8 cellular contexts compared by ENCODE assay signal in the genomic region with DNA sequence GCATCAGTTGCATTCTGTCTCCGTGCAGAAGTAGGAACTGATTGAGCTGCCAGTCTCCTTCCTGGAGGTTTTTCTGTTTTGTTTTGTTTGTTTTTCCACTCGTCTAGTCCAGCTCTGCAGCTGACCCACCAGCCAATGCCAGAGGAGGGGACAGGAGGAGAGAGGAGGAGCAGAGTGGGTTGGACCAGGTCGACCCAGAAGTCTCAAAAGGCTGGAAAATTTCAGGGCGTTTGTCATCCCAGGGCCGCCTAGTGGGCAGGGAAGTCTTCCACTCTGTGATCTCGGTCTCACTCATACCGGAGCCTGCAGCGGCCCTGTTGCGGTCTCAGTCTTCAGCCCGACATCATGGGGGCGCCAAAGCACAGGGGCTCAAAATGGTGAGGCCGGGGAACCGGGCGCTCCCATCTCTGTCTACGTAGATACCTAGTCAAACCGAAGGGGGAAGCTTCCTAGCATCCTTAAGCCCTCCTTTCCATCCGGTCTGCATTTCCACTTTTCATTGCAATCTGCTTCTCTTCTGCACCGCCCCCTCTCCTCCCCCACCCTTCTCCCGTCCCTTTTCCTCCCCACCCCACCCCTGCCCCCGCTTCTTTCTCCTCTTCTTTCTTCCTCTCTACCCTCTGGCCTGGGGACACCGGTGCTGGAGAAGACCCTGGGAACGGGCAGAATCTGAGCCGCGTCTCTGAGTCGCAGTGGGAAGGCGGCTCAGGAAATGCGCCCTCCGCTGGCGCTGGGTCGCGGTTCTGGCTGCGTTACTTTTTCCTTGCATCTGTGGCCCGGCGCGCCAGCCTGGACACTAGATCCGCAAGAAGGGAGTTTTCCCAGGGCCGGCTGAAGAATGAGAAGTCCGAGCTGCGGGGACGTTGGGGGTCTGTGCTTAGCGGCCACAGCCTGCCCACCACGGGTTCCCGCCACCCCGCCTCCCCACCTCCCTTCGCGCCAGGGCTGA. TPM values are rescaled to one million over a fixed set of nuclear protein-coding genes. Genes with fewer than 3 reads are reported as not detected.
DNase-seq lines count a peak whose midpoint lies in the region; ATAC-seq, FAIRE-seq and TF ChIP-seq lines count a peak whose summit lies in the region.

No MANE protein-coding gene starts in this region.

- peak; percentile 49 to 62 for ATAC-seq in activated T-cell treated with anti-CD3 and anti-CD28 coated beads, Interleukin-2, amount 50 U/mL, for 4 hours
- ATAC-seq in naive thymus-derived CD8-positive, alpha-beta T cell, result peak; percentile 52 to 59
- no peak for ATAC-seq in HG03175 (IDR thresholded peaks at IDR 0.05; ENCODE audit: unreplicated experiment)

- H3K36me3 Mint-ChIP-seq in activated T-cell treated with anti-CD3 and anti-CD28 coated beads, Interleukin-2, amount 50 U/mL, for 4 hours (ENCODE audit: insufficient read depth), result no peaks in the 10 kb centered on the region
- H3K36me3 Mint-ChIP-seq in naive thymus-derived CD8-positive, alpha-beta T cell, result peaks cover 0 to 4% (median 0%) of the 10 kb centered on the region in 3 donors

- POLR2A ChIA-PET in naive thymus-derived CD8-positive, alpha-beta T cell (lab: Charles Lee), result no interaction called here

- no peaks in the 10 kb centered on the region for H3K36me3 ChIP-seq in bronchial epithelial cell (ENCODE audit: control insufficient read depth, insufficient read depth, low read length)

- H3K27ac Mint-ChIP-seq in naive thymus-derived CD8-positive, alpha-beta T cell, result no peak overlapping the region

- FAIRE-seq in bronchial epithelial cell (lab: Jason Lieb, UNC), result no peak

- DNase-seq in activated T-cell treated with anti-CD3 and anti-CD28 coated beads, Interleukin-2, amount 50 U/mL, for 4 hours, result no peak
- DNase-seq in activated T-cell treated with anti-CD3 and anti-CD28 coated beads for 4 hours (no peak), NCI-H1930 (lab: John Stamatoyannopoulos, UW) (peak; percentile 70 to 73), bronchial epithelial cell (ENCODE audit: low read depth) (peak; percentile 13), occipital lobe (lab: John Stamatoyannopoulos, UW) (no peak), SW 1271 (lab: John Stamatoyannopoulos, UW) (no peak)
- DNase-seq in naive thymus-derived CD8-positive, alpha-beta T cell, result peak in 1 of 10 donors; percentile 60

- no peaks in the 10 kb centered on the region for H3K9me3 Mint-ChIP-seq in activated T-cell treated with anti-CD3 and anti-CD28 coated beads, Interleukin-2, amount 50 U/mL, for 4 hours
- H3K9me3 Mint-ChIP-seq in naive thymus-derived CD8-positive, alpha-beta T cell, result no peaks in the 10 kb centered on the region

- H3K4me3 ChIP-seq in bronchial epithelial cell (ENCODE audit: low read depth, low read length), result no peak overlapping the region

- TF ChIP-seq CTCF in bronchial epithelial cell (IDR thresholded peaks at IDR 0.05; ENCODE audit: insufficient read depth, low read length, severe bottlenecking), result peak; percentile 44

- peak overlapping the region; percentile 65 for H3K4me3 Mint-ChIP-seq in activated T-cell treated with anti-CD3 and anti-CD28 coated beads, Interleukin-2, amount 50 U/mL, for 4 hours
- peak overlapping the region in 9 of 10 donors; percentile 36 to 82 (median 76) for H3K4me3 Mint-ChIP-seq in naive thymus-derived CD8-positive, alpha-beta T cell

- peaks cover 23% of the 10 kb centered on the region for H3K4me1 Mint-ChIP-seq in activated T-cell treated with anti-CD3 and anti-CD28 coated beads, Interleukin-2, amount 50 U/mL, for 4 hours (ENCODE audit: low read depth)
- peaks cover 11 to 32% (median 28%) of the 10 kb centered on the region in 4 donors for H3K4me1 Mint-ChIP-seq in naive thymus-derived CD8-positive, alpha-beta T cell

- H3K27me3 Mint-ChIP-seq in activated T-cell treated with anti-CD3 and anti-CD28 coated beads, Interleukin-2, amount 50 U/mL, for 4 hours (ENCODE audit: low read depth), result peaks cover 87% of the 10 kb centered on the region
- H3K27me3 Mint-ChIP-seq in naive thymus-derived CD8-positive, alpha-beta T cell, result peaks cover 51 to 96% (median 79%) of the 10 kb centered on the region in 5 donors

- peaks cover 63% of the 10 kb centered on the region for H3K27me3 ChIP-seq in bronchial epithelial cell (ENCODE audit: control insufficient read depth, insufficient read depth, low read length)

RNA-seq across cellular contexts. Expression of gene PAX2, which starts 16.2 kb away (rescaled TPM):
- not detected for total RNA-seq in activated T-cell treated with anti-CD3 and anti-CD28 coated beads, Interleukin-2, amount 50 U/mL, for 4 hours
- total RNA-seq in bronchial epithelial cell, result not detected in 2 replicates
- total RNA-seq in naive thymus-derived CD8-positive, alpha-beta T cell, result not detected
- polyA plus RNA-seq in naive thymus-derived CD8-positive, alpha-beta T cell, result not detected
- total RNA-seq in occipital lobe, result not detected

Comparison
In these comparisons a context has a peak if more than half of its experiments do, and no peak if none do; other contexts are left out.
1. DNase-seq: peak in NCI-H1930 (2 of 2) and bronchial epithelial cell (single experiment); none in activated T-cell treated with anti-CD3 and anti-CD28 coated beads, Interleukin-2, amount 50 U/mL, for 4 hours (single experiment), activated T-cell treated with anti-CD3 and anti-CD28 coated beads for 4 hours (single experiment), occipital lobe (single experiment) and SW 1271 (0 of 2).